Comparison of ENCODE assay signal across 1 cellular context in genomic region chr10:102437515-102437914, GRCh38.
TF ChIP-seq lines count a peak whose summit lies in the region.

No MANE protein-coding gene starts in this region.

TF ChIP-seq in GM23338, 12 proteins besides CTCF, POLR2A, EP300 and RAD21:
- no peak for TF ChIP-seq ZNF462 (CRISPR knock-in tag; IDR thresholded peaks at IDR 0.05)
- no peak for TF ChIP-seq EZH2 (IDR thresholded peaks at IDR 0.05; ENCODE audit: low read depth, unreplicated experiment)
- no peak for TF ChIP-seq JUNB (IDR thresholded peaks at IDR 0.05; ENCODE audit: unreplicated experiment)
- TF ChIP-seq POLR2AphosphoS5 (IDR thresholded peaks at IDR 0.05; ENCODE audit: low read depth): no peak
- TF ChIP-seq ZNF114 (CRISPR knock-in tag; IDR thresholded peaks at IDR 0.05): no peak
- no peak for TF ChIP-seq ETS1 (IDR thresholded peaks at IDR 0.05)
- TF ChIP-seq NANOG (IDR thresholded peaks at IDR 0.05; ENCODE audit: borderline replicate concordance): no peak
- TF ChIP-seq STAT1 (IDR thresholded peaks at IDR 0.05; ENCODE audit: unreplicated experiment): no peak
- TF ChIP-seq EZH2phosphoT487 (IDR thresholded peaks at IDR 0.05; ENCODE audit: unreplicated experiment): no peak
- TF ChIP-seq ZNF331 (CRISPR knock-in tag; IDR thresholded peaks at IDR 0.05; ENCODE audit: low read depth): no peak
- TF ChIP-seq REST (IDR thresholded peaks at IDR 0.05; ENCODE audit: unreplicated experiment): no peak
- TF ChIP-seq CREB1 (CRISPR knock-in tag; IDR thresholded peaks at IDR 0.05; ENCODE audit: low read depth): no peak
